11 cellular contexts compared by ENCODE assay signal in the genomic region with DNA sequence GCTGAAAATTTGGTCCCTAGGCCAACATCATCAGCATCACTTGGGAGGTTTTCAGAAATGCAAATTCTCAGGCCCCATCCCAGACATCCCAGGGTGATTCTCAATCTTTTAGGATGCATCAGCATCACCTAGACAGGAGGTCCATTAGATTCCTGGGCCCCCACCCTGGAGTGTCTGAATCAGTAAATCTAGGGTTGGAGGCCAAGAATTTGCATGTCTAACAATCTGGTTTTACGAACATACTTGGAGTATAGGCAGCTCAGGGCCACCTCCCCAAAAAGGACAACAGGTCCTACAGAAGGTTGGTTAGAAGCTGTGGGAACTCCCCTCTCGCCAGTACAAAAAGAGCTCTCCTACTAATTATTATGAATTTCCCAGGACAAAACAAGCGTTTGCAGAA. TPM values are rescaled to one million over a fixed set of nuclear protein-coding genes. Genes with fewer than 3 reads are reported as not detected.
DNase-seq lines count a peak whose midpoint lies in the region; ATAC-seq and TF ChIP-seq lines count a peak whose summit lies in the region.
"Had no signal": no experiment of that assay in that cellular context is flagged by ENCODE, and none has a peak within 500 bp of the region (broad histone marks: within the 10 kb centered on the region; RNA-seq: fewer than 3 reads in every experiment).

No MANE protein-coding gene starts in this region.

- POLR2A ChIA-PET in CD8-positive, alpha-beta memory T cell (lab: Charles Lee), result interaction anchor here (0.5 to 3.6 kb wide), 12 partner anchors 8 to 337 kb away, joined by 3 to 95 read pairs (median 9); no protein-coding TSS in a partner anchor
- POLR2A ChIA-PET in T-cell (lab: Charles Lee), result interaction anchor here (0.6 to 2.7 kb wide), 12 partner anchors 10 to 40 kb away, joined by 3 to 81 read pairs (median 8); a partner anchor contains a TSS

- H3K4me1 Mint-ChIP-seq in CD8-positive, alpha-beta memory T cell, result peaks cover 87 to 98% (median 96%) of the 10 kb centered on the region in 3 donors
- H3K4me1 Mint-ChIP-seq in T-cell, result peaks cover 85 to 92% (median 92%) of the 10 kb centered on the region in 3 donors

- H3K27me3 ChIP-seq in CD8-positive, alpha-beta memory T cell (ENCODE audit: insufficient read depth, low read length, poor library complexity, severe bottlenecking), result no peaks in the 10 kb centered on the region
- no peaks in the 10 kb centered on the region for H3K27me3 ChIP-seq in effector memory CD4-positive, alpha-beta T cell (replicated peaks; ENCODE audit: control insufficient read depth, insufficient read depth, low read length, poor library complexity, severe bottlenecking)
- no peaks in the 10 kb centered on the region for H3K27me3 ChIP-seq in dorsolateral prefrontal cortex
- H3K27me3 ChIP-seq: gastroesophageal sphincter, ovary had no signal

- no peak overlapping the region for H3K27ac ChIP-seq in CD8-positive, alpha-beta memory T cell (ENCODE audit: low read depth, low read length)
- peak overlapping the region; percentile 77 for H3K27ac ChIP-seq in effector memory CD4-positive, alpha-beta T cell (ENCODE audit: insufficient read depth, low read length, poor library complexity, severe bottlenecking)
- peak overlapping the region in 15 of 21 experiments; percentile 1 to 86 (median 58) for H3K27ac ChIP-seq in skin epidermis
- H3K27ac ChIP-seq in dorsolateral prefrontal cortex, result no peak overlapping the region
- H3K27ac ChIP-seq: ovary, RWPE1 had no signal

- peaks cover 85% of the 10 kb centered on the region for H3K4me1 ChIP-seq in CD8-positive, alpha-beta memory T cell (ENCODE audit: insufficient read depth, low read length)
- peaks cover 70% of the 10 kb centered on the region for H3K4me1 ChIP-seq in effector memory CD4-positive, alpha-beta T cell (ENCODE audit: control insufficient read depth, insufficient read depth, low read length, poor library complexity, severe bottlenecking)

- no peak for ATAC-seq in T-cell (replicated peaks in 1 of 4)

- no peaks in the 10 kb centered on the region for H3K9me3 ChIP-seq in CD8-positive, alpha-beta memory T cell (ENCODE audit: low read length)
- no peaks in the 10 kb centered on the region for H3K9me3 ChIP-seq in effector memory CD4-positive, alpha-beta T cell (ENCODE audit: control insufficient read depth, low read length)
- H3K9me3 ChIP-seq: gastroesophageal sphincter, ovary had no signal

- peak overlapping the region; percentile 74 for H3K4me3 ChIP-seq in CD8-positive, alpha-beta memory T cell (ENCODE audit: low read length)
- H3K4me3 ChIP-seq in effector memory CD4-positive, alpha-beta T cell (ENCODE audit: insufficient read depth, low read depth, low read length, poor library complexity, severe bottlenecking), result peak overlapping the region; percentile 46
- peak overlapping the region in 1 of 7 experiments; percentile 7 for H3K4me3 ChIP-seq in skin epidermis
- peak overlapping the region in 1 of 59 donors; percentile 9 for H3K4me3 ChIP-seq in dorsolateral prefrontal cortex
- H3K4me3 ChIP-seq: gastroesophageal sphincter, ovary had no signal

- H3K4me3 Mint-ChIP-seq in CD8-positive, alpha-beta memory T cell, result peak overlapping the region; percentile 77 to 92 (median 86)
- peak overlapping the region; percentile 77 to 87 (median 80) for H3K4me3 Mint-ChIP-seq in T-cell

- H3K27me3 Mint-ChIP-seq in CD8-positive, alpha-beta memory T cell, result no peaks in the 10 kb centered on the region
- H3K27me3 Mint-ChIP-seq in T-cell, result no peaks in the 10 kb centered on the region

- H3K27ac Mint-ChIP-seq in CD8-positive, alpha-beta memory T cell, result peak overlapping the region; percentile 74 to 99 (median 94)
- peak overlapping the region; percentile 92 to 95 for H3K27ac Mint-ChIP-seq in T-cell

- no peak for TF ChIP-seq CTCF in dorsolateral prefrontal cortex (IDR thresholded peaks at IDR 0.05 in 54 of 56, conservative IDR thresholded peaks at IDR 0.05 in 2 of 56; ENCODE audit: low read depth in 1 of 56, partially characterized antibody in 56 of 56)

- H3K9me3 Mint-ChIP-seq in CD8-positive, alpha-beta memory T cell, result no peaks in the 10 kb centered on the region
- H3K9me3 Mint-ChIP-seq in T-cell, result no peaks in the 10 kb centered on the region

- intact Hi-C loops in dorsolateral prefrontal cortex (cut with DNase I), result no loop called here

- peaks cover 15% of the 10 kb centered on the region for H3K36me3 ChIP-seq in CD8-positive, alpha-beta memory T cell (ENCODE audit: insufficient read depth, low read length)
- peaks cover 10% of the 10 kb centered on the region for H3K36me3 ChIP-seq in effector memory CD4-positive, alpha-beta T cell (ENCODE audit: control insufficient read depth, insufficient read depth, low read length)
- H3K36me3 ChIP-seq: ovary had no signal

- peaks cover 3 to 73% (median 18%) of the 10 kb centered on the region in 3 donors for H3K36me3 Mint-ChIP-seq in CD8-positive, alpha-beta memory T cell
- H3K36me3 Mint-ChIP-seq in T-cell, result peaks cover 51% of the 10 kb centered on the region

- peak in 1 of 5 donors; percentile 18 for DNase-seq in CD8-positive, alpha-beta memory T cell
- DNase-seq in T-cell, result no peak
- no peak for DNase-seq in effector memory CD4-positive, alpha-beta T cell
- no peak for DNase-seq in ureter (ENCODE audit: low spot score)
- no peak for DNase-seq in dorsolateral prefrontal cortex
- DNase-seq in GDM1 (lab: John Stamatoyannopoulos, UW), result no peak
- DNase-seq: NCI-H1048 had no signal

- CTCF ChIA-PET in CD8-positive, alpha-beta memory T cell (lab: Charles Lee), result interaction anchor here (0.8 to 3.2 kb wide), 12 partner anchors 9 to 207 kb away, joined by 3 to 40 read pairs (median 10); a partner anchor contains a TSS
- CTCF ChIA-PET in T-cell (lab: Charles Lee), result interaction anchor here (0.7 to 2.9 kb wide), 15 partner anchors 8 to 208 kb away, joined by 3 to 52 read pairs (median 9); a partner anchor contains a TSS

RNA-seq across cellular contexts. Expression of a gene that starts 15.5 kb away (rescaled TPM):
- 10 to 100 TPM; 89.9 to 92.8 TPM for total RNA-seq in CD8-positive, alpha-beta memory T cell
- 153 TPM for polyA plus RNA-seq in CD8-positive, alpha-beta memory T cell
- 100 to 1,000 TPM; 148 to 201 (median 155) TPM for total RNA-seq in T-cell
- 30.0 TPM for total RNA-seq in ureter
- 10 to 100 TPM in 72 of 120 experiments, 1 to 10 TPM in 48; 5.8 to 24.9 (median 10.3) TPM for total RNA-seq in dorsolateral prefrontal cortex

RNA-seq across cellular contexts. Expression of a gene that starts 58.2 kb away (rescaled TPM):
- total RNA-seq in CD8-positive, alpha-beta memory T cell, result 10 to 100 TPM; 12.6 to 13.6 TPM
- 1.1 TPM for polyA plus RNA-seq in CD8-positive, alpha-beta memory T cell
- total RNA-seq in T-cell (1 to 10 TPM; 1.2 to 7.6 (median 5.1) TPM), ureter (16.2 TPM), dorsolateral prefrontal cortex (1 to 10 TPM; 1.5 to 6.0 (median 3.0) TPM)

Comparison
In these comparisons a context has a peak if more than half of its experiments do, and no peak if none do; other contexts are left out.
1. H3K27ac ChIP-seq: peak in effector memory CD4-positive, alpha-beta T cell (single experiment) and skin epidermis (15 of 21); none in CD8-positive, alpha-beta memory T cell (single experiment) and dorsolateral prefrontal cortex (0 of 59).